ENCODE assay signal across 25 cellular contexts in genomic region chr13:50227356-50227755, GRCh38.
DNase-seq lines count a peak whose midpoint lies in the region; ATAC-seq and TF ChIP-seq lines count a peak whose summit lies in the region.
"Had no signal": no experiment of that assay in that cellular context is flagged by ENCODE, and none has a peak within 500 bp of the region (broad histone marks: within the 10 kb centered on the region; RNA-seq: fewer than 3 reads in every experiment).

No MANE protein-coding gene starts in this region.

- TF ChIP-seq CTCF in glutamatergic neuron (IDR thresholded peaks at IDR 0.05; ENCODE audit: partially characterized antibody, unreplicated experiment): no peak

- peak; percentile 51 for DNase-seq in T-helper 2 cell treated with Interferon-gamma antibody and Interleukin-4, amounts not matched to agents 5 μg/mL and 100 μg/mL, for 36 hours (ENCODE audit: low spot score)
- no peak for DNase-seq in T-helper 2 cell
- DNase-seq in stimulated activated CD4-positive, alpha-beta T cell treated with anti-CD3 and anti-CD28 coated beads, Interleukin-1b, Interleukin-23, amount 100 ng/mL, for 48 hours: peak; percentile 44
- no peak for DNase-seq in stimulated activated CD4-positive, alpha-beta T cell treated with anti-CD3 and anti-CD28 coated beads, Interleukin-4, amount 100 ng/mL, for 1 hour
- no peak for DNase-seq in glutamatergic neuron
- no peak for DNase-seq in stimulated activated naive CD8-positive, alpha-beta T cell treated with anti-CD3 and anti-CD28 coated beads, Interleukin-15, amount 100 ng/mL, for 72 hours
- DNase-seq in SHP77 (lab: John Stamatoyannopoulos, UW): no peak
- DNase-seq: activated CD4-positive, CD25-positive, alpha-beta regulatory T cell; activated CD8-positive, alpha-beta memory T cell treated with anti-CD3 and anti-CD28 coated beads, Interleukin-2, amount 50 U/mL, for 4 hours; CD8-positive, alpha-beta memory T cell; dorsolateral prefrontal cortex; GF-D8; midbrain; NCI-H1436; NCI-H510A; sigmoid colon; T-helper 9 cell; trophoblast cell had no signal

- peaks cover 28% of the 10 kb centered on the region for H3K4me1 Mint-ChIP-seq in T-helper 2 cell treated with Interferon-gamma antibody and Interleukin-4, amounts not matched to agents 5 μg/mL and 100 μg/mL, for 36 hours (ENCODE audit: low read depth)
- peaks cover 32% of the 10 kb centered on the region for H3K4me1 Mint-ChIP-seq in glutamatergic neuron (ENCODE audit: low read depth, unreplicated experiment)
- peaks cover 66% of the 10 kb centered on the region for H3K4me1 Mint-ChIP-seq in stimulated activated naive CD8-positive, alpha-beta T cell treated with anti-CD3 and anti-CD28 coated beads, Interleukin-15, amount 100 ng/mL, for 72 hours

- H3K9me3 Mint-ChIP-seq in T-helper 2 cell treated with Interferon-gamma antibody and Interleukin-4, amounts not matched to agents 5 μg/mL and 100 μg/mL, for 36 hours: no peaks in the 10 kb centered on the region
- H3K9me3 Mint-ChIP-seq in glutamatergic neuron (ENCODE audit: unreplicated experiment): peaks cover 2% of the 10 kb centered on the region
- no peaks in the 10 kb centered on the region for H3K9me3 Mint-ChIP-seq in stimulated activated naive CD8-positive, alpha-beta T cell treated with anti-CD3 and anti-CD28 coated beads, Interleukin-15, amount 100 ng/mL, for 72 hours
- H3K9me3 Mint-ChIP-seq: CD8-positive, alpha-beta memory T cell; neural crest cell had no signal

- peak; percentile 37 for ATAC-seq in stimulated activated naive CD8-positive, alpha-beta T cell treated with anti-CD3 and anti-CD28 coated beads, Interleukin-15, amount 100 ng/mL, for 72 hours
- no peak for ATAC-seq in GM18867 (IDR thresholded peaks at IDR 0.05; ENCODE audit: unreplicated experiment)
- ATAC-seq: HCT116, left lobe of liver, SK-N-SH treated with all-trans-retinoic acid at 6 μM for 48 hours had no signal

- no peaks in the 10 kb centered on the region for H3K36me3 Mint-ChIP-seq in T-helper 2 cell treated with Interferon-gamma antibody and Interleukin-4, amounts not matched to agents 5 μg/mL and 100 μg/mL, for 36 hours (ENCODE audit: low read depth)
- H3K36me3 Mint-ChIP-seq in glutamatergic neuron (ENCODE audit: unreplicated experiment): peaks cover 3% of the 10 kb centered on the region
- H3K36me3 Mint-ChIP-seq: activated naive CD8-positive, alpha-beta T cell; CD8-positive, alpha-beta memory T cell had no signal

- no peak overlapping the region for H3K4me3 Mint-ChIP-seq in T-helper 2 cell treated with Interferon-gamma antibody and Interleukin-4, amounts not matched to agents 5 μg/mL and 100 μg/mL, for 36 hours
- H3K4me3 Mint-ChIP-seq in glutamatergic neuron (ENCODE audit: unreplicated experiment): no peak overlapping the region
- H3K4me3 Mint-ChIP-seq in stimulated activated naive CD8-positive, alpha-beta T cell treated with anti-CD3 and anti-CD28 coated beads, Interleukin-15, amount 100 ng/mL, for 72 hours: peak overlapping the region in 1 of 2 donors; percentile 40
- H3K4me3 Mint-ChIP-seq: activated naive CD8-positive, alpha-beta T cell; CD8-positive, alpha-beta memory T cell; neural crest cell had no signal

- H3K27me3 Mint-ChIP-seq in T-helper 2 cell treated with Interferon-gamma antibody and Interleukin-4, amounts not matched to agents 5 μg/mL and 100 μg/mL, for 36 hours (ENCODE audit: low read depth): peaks cover 68% of the 10 kb centered on the region
- no peaks in the 10 kb centered on the region for H3K27me3 Mint-ChIP-seq in glutamatergic neuron (ENCODE audit: unreplicated experiment)
- peaks cover 13% of the 10 kb centered on the region for H3K27me3 Mint-ChIP-seq in stimulated activated naive CD8-positive, alpha-beta T cell treated with anti-CD3 and anti-CD28 coated beads, Interleukin-15, amount 100 ng/mL, for 72 hours
- H3K27me3 Mint-ChIP-seq: activated naive CD8-positive, alpha-beta T cell; CD8-positive, alpha-beta memory T cell; progenitor cell of endocrine pancreas had no signal

- no peak overlapping the region for H3K27ac Mint-ChIP-seq in T-helper 2 cell treated with Interferon-gamma antibody and Interleukin-4, amounts not matched to agents 5 μg/mL and 100 μg/mL, for 36 hours
- peak overlapping the region; percentile 14 for H3K27ac Mint-ChIP-seq in glutamatergic neuron (ENCODE audit: unreplicated experiment)
- H3K27ac Mint-ChIP-seq in stimulated activated naive CD8-positive, alpha-beta T cell treated with anti-CD3 and anti-CD28 coated beads, Interleukin-15, amount 100 ng/mL, for 72 hours: no peak overlapping the region
- H3K27ac Mint-ChIP-seq: activated naive CD8-positive, alpha-beta T cell; progenitor cell of endocrine pancreas had no signal

Comparison
In these comparisons a context has a peak if more than half of its experiments do, and no peak if none do; other contexts are left out.
1. DNase-seq: peak in T-helper 2 cell treated with Interferon-gamma antibody and Interleukin-4, amounts not matched to agents 5 μg/mL and 100 μg/mL, for 36 hours (single experiment) and stimulated activated CD4-positive, alpha-beta T cell treated with anti-CD3 and anti-CD28 coated beads, Interleukin-1b, Interleukin-23, amount 100 ng/mL, for 48 hours (single experiment); none in T-helper 2 cell (0 of 5), stimulated activated CD4-positive, alpha-beta T cell treated with anti-CD3 and anti-CD28 coated beads, Interleukin-4, amount 100 ng/mL, for 1 hour (single experiment), glutamatergic neuron (single experiment), stimulated activated naive CD8-positive, alpha-beta T cell treated with anti-CD3 and anti-CD28 coated beads, Interleukin-15, amount 100 ng/mL, for 72 hours (0 of 2) and SHP77 (0 of 2).